ENCODE assay signal across 2 cellular contexts in the genomic region with DNA sequence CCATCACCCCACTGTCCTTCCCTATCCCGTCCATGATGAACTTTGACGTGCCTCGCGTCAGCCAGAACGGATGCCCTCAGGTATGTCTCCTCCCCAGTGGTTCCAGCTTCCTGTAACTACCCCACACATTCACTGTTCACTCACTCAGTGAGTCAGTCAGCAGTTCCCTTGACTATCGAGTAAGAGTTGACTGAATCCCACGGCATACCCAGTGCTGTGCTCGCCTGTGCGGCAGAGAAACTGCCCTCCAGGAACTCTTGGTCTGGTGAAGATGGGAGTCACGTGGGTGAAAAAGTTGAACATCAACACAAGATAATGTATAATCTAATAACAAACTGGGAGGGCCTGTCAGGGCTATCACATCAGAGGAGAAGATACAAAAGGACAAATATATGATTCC.
A peak's percentile ranks its signal among the peaks of the same experiment; 100 is the strongest.
TF ChIP-seq lines count a peak whose summit lies in the region.

No MANE protein-coding gene starts in this region.

TF ChIP-seq in K562, 482 proteins besides CTCF, POLR2A, EP300 and RAD21 (continued from another document):
- TF ChIP-seq, protein P1, sequence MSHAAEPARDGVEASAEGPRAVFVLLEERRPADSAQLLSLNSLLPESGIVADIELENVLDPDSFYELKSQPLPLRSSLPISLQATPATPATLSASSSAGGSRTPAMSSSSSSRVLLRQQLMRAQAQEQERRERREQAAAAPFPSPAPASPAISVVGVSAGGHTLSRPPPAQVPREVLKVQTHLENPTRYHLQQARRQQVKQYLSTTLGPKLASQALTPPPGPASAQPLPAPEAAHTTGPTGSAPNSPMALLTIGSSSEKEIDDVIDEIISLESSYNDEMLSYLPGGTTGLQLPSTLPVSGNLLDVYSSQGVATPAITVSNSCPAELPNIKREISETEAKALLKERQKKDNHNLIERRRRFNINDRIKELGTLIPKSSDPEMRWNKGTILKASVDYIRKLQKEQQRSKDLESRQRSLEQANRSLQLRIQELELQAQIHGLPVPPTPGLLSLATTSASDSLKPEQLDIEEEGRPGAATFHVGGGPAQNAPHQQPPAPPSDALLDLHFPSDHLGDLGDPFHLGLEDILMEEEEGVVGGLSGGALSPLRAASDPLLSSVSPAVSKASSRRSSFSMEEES (CRISPR knock-in tag; IDR thresholded peaks at IDR 0.05), result peak; percentile 40
- TF ChIP-seq NFIX (CRISPR knock-in tag; IDR thresholded peaks at IDR 0.05; ENCODE audit: low read depth), result no peak

TF ChIP-seq in HEK293T, 16 proteins besides CTCF, POLR2A, EP300 and RAD21 (continued from another document):
- TF ChIP-seq ELF4 (IDR thresholded peaks at IDR 0.05), result no peak
- no peak for TF ChIP-seq ARNT (IDR thresholded peaks at IDR 0.05)
- no peak for TF ChIP-seq TARDBP (IDR thresholded peaks at IDR 0.05)
- no peak for TF ChIP-seq ZNF384 (IDR thresholded peaks at IDR 0.05)
